Comparison of ENCODE assay signal across 2 cellular contexts in genomic region chr17:41982026-41982989, GRCh38.
TF ChIP-seq lines count a peak whose summit lies in the region.

No MANE protein-coding gene starts in this region.

TF ChIP-seq in SK-N-SH, 30 proteins besides CTCF, POLR2A, EP300 and RAD21 (continued from another document):
- TF ChIP-seq, protein P1, sequence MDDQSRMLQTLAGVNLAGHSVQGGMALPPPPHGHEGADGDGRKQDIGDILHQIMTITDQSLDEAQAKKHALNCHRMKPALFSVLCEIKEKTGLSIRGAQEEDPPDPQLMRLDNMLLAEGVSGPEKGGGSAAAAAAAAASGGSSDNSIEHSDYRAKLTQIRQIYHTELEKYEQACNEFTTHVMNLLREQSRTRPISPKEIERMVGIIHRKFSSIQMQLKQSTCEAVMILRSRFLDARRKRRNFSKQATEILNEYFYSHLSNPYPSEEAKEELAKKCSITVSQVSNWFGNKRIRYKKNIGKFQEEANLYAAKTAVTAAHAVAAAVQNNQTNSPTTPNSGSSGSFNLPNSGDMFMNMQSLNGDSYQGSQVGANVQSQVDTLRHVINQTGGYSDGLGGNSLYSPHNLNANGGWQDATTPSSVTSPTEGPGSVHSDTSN (IDR thresholded peaks at IDR 0.05) = no peak
- TF ChIP-seq FOSL2 (IDR thresholded peaks at IDR 0.05; ENCODE audit: borderline replicate concordance, low read depth) = peak; percentile 29; the same call in 1 of the 2 replicates
- no peak for TF ChIP-seq REST (IDR thresholded peaks at IDR 0.05; ENCODE audit: low read depth, low read length)
- TF ChIP-seq JUND (IDR thresholded peaks at IDR 0.05) = peak; percentile 34; the same call in 1 of the 2 replicates
- TF ChIP-seq IRF3 (IDR thresholded peaks at IDR 0.05; ENCODE audit: low read depth, low read length) = no peak
- no peak for TF ChIP-seq NRF1 (IDR thresholded peaks at IDR 0.05; ENCODE audit: low read depth, low read length)
- TF ChIP-seq GABPA (IDR thresholded peaks at IDR 0.05; ENCODE audit: low read depth) = no peak
- no peak for TF ChIP-seq GATA2 (CRISPR knock-in tag; IDR thresholded peaks at IDR 0.05)

TF ChIP-seq in SK-N-SH treated with all-trans-retinoic acid at 6 μM for 48 hours, 23 proteins besides CTCF, POLR2A, EP300 and RAD21 (continued from another document):
- no peak for TF ChIP-seq PATZ1 (CRISPR knock-in tag; IDR thresholded peaks at IDR 0.05; ENCODE audit: borderline replicate concordance)
- TF ChIP-seq ZNF8 (CRISPR knock-in tag; IDR thresholded peaks at IDR 0.05) = no peak
- no peak for TF ChIP-seq CSDC2 (CRISPR knock-in tag; IDR thresholded peaks at IDR 0.05)
- TF ChIP-seq GLIS3 (CRISPR knock-in tag; IDR thresholded peaks at IDR 0.05) = no peak
- no peak for TF ChIP-seq ESRRG (CRISPR knock-in tag; IDR thresholded peaks at IDR 0.05)
- TF ChIP-seq SNAI2 (CRISPR knock-in tag; IDR thresholded peaks at IDR 0.05) = no peak
TF ChIP-seq in SK-N-SH treated with all-trans-retinoic acid at 6 μM for 48 hours: peak in this region for 0.
